1 cellular context compared by ENCODE assay signal in genomic region chr2:55618649-55619055, GRCh38.
A peak's percentile ranks its signal among the peaks of the same experiment; 100 is the strongest.
TF ChIP-seq lines count a peak whose summit lies in the region.

No MANE protein-coding gene starts in this region.

TF ChIP-seq in HepG2, 621 proteins besides CTCF, POLR2A, EP300 and RAD21 (continued from another document and continues in another):
- TF ChIP-seq ZNF510 (CRISPR knock-in tag; IDR thresholded peaks at IDR 0.05; ENCODE audit: low read depth) (no peak), ZNF652 (CRISPR knock-in tag; IDR thresholded peaks at IDR 0.05; ENCODE audit: borderline replicate concordance, low read depth) (no peak), YY1 (IDR thresholded peaks at IDR 0.05; ENCODE audit: insufficient read depth, insufficient replicate concordance, low read depth, low read length) (peak; percentile 67), KMT2B (CRISPR knock-in tag; IDR thresholded peaks at IDR 0.05) (peak; percentile 62; the same call in 1 of the 2 replicates), ZNF800 (CRISPR knock-in tag; IDR thresholded peaks at IDR 0.05) (no peak; the same call in 1 of the 2 replicates), MNT (IDR thresholded peaks at IDR 0.05) (peak; percentile 87), SPEN (CRISPR knock-in tag; IDR thresholded peaks at IDR 0.05; ENCODE audit: low read depth) (peak; percentile 62; the same call in 1 of the 2 replicates), U2AF2 (IDR thresholded peaks at IDR 0.05; ENCODE audit: low read depth, low read length) (no peak), THAP7 (CRISPR knock-in tag; IDR thresholded peaks at IDR 0.05) (no peak), ATF5 (CRISPR knock-in tag; IDR thresholded peaks at IDR 0.05; ENCODE audit: low read depth) (no peak), SOX5 (CRISPR knock-in tag; IDR thresholded peaks at IDR 0.05; ENCODE audit: borderline replicate concordance) (peak; percentile 26; the same call in 1 of the 2 replicates), ZNF709 (CRISPR knock-in tag; IDR thresholded peaks at IDR 0.05) (no peak), MIER2 (CRISPR knock-in tag; IDR thresholded peaks at IDR 0.05) (peak; percentile 30; the same call in 1 of the 2 replicates), IRF9 (CRISPR knock-in tag; IDR thresholded peaks at IDR 0.05; ENCODE audit: borderline replicate concordance) (no peak), ZNF335 (CRISPR knock-in tag; IDR thresholded peaks at IDR 0.05) (peak; percentile 78), HDAC1 (CRISPR knock-in tag; IDR thresholded peaks at IDR 0.05) (peak; percentile 49), KLF6 (CRISPR knock-in tag; IDR thresholded peaks at IDR 0.05) (no peak), ZNF646 (CRISPR knock-in tag; IDR thresholded peaks at IDR 0.05) (no peak), MEIS2 (CRISPR knock-in tag; IDR thresholded peaks at IDR 0.05) (0 out of 2 replicates have a peak, but pooled peaks have one; percentile 41), GRHL1 (CRISPR knock-in tag; conservative IDR thresholded peaks at IDR 0.05) (no peak), EED (CRISPR knock-in tag; IDR thresholded peaks at IDR 0.05) (no peak), ZNF282 (IDR thresholded peaks at IDR 0.05; ENCODE audit: partially characterized antibody) (no peak), THYN1 (CRISPR knock-in tag; IDR thresholded peaks at IDR 0.05; ENCODE audit: borderline replicate concordance, low read depth) (no peak), CC2D1A (CRISPR knock-in tag; IDR thresholded peaks at IDR 0.05) (no peak), PRDM10 (CRISPR knock-in tag; IDR thresholded peaks at IDR 0.05; ENCODE audit: low read depth) (0 out of 2 replicates have a peak, but pooled peaks have one; percentile 22), SMAD3 (CRISPR knock-in tag; IDR thresholded peaks at IDR 0.05) (peak; percentile 50; the same call in 1 of the 2 replicates), ZNF788 (CRISPR knock-in tag; IDR thresholded peaks at IDR 0.05; ENCODE audit: borderline replicate concordance) (peak; percentile 18; the same call in 1 of the 2 replicates), HNRNPK (IDR thresholded peaks at IDR 0.05; ENCODE audit: low read depth, low read length, poor library complexity, severe bottlenecking) (no peak), KMT2A (CRISPR knock-in tag; IDR thresholded peaks at IDR 0.05) (no peak; the same call in 1 of the 2 replicates), NR1H2 (CRISPR knock-in tag; IDR thresholded peaks at IDR 0.05; ENCODE audit: borderline replicate concordance, low read depth) (no peak), ETV5 (CRISPR knock-in tag; IDR thresholded peaks at IDR 0.05; ENCODE audit: borderline replicate concordance) (no peak), ZNF180 (CRISPR knock-in tag; IDR thresholded peaks at IDR 0.05; ENCODE audit: borderline replicate concordance, low read depth) (no peak), GPN1 (CRISPR knock-in tag; IDR thresholded peaks at IDR 0.05; ENCODE audit: borderline replicate concordance) (no peak), ZNF501 (CRISPR knock-in tag; IDR thresholded peaks at IDR 0.05) (no peak), HDAC6 (IDR thresholded peaks at IDR 0.05; ENCODE audit: low read depth, low read length) (no peak), SNRNP70 (IDR thresholded peaks at IDR 0.05; ENCODE audit: low read depth, low read length) (no peak), E2F1 (CRISPR knock-in tag; IDR thresholded peaks at IDR 0.05) (no peak), ZFYVE20 (CRISPR knock-in tag; IDR thresholded peaks at IDR 0.05; ENCODE audit: borderline replicate concordance, low read depth) (no peak), KLF16 (CRISPR knock-in tag; IDR thresholded peaks at IDR 0.05) (no peak), ZNF547 (CRISPR knock-in tag; IDR thresholded peaks at IDR 0.05) (no peak; the same call in 1 of the 2 replicates), HNRNPL (IDR thresholded peaks at IDR 0.05; ENCODE audit: low read depth, low read length) (no peak), ZFP36 (IDR thresholded peaks at IDR 0.05; ENCODE audit: borderline replicate concordance, low read depth, low read length, partially characterized antibody) (no peak)
